Comparison of ENCODE assay signal across 1 cellular context in the genomic region with DNA sequence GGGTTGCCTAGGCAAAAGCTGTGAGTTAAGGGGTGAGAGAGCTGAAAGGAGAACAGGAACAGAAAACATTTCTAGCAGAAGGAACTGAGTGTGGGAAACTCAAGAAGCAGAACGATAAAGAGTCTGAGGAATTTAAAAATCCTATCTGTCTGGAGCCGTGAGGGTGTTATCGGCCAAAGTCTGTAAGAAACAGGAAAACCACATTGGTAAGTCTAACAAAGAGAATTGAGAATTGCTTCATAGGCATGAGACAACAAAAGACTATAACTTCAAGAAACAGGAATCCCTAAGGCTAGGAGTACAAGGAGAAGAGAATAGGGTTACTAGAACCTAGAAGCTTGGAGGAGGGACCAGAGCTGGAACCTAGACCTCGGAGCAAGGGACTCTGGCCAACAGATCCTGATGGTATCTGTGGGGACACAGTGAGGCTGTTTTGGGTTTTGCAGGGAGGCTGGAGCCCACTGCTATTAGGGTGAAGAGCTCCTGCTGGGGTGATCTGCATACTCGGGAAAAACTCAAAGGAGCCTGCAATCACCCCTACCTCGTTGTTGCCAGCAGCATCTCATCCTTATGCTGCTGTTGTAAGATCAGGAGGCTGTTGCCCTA.
TF ChIP-seq lines count a peak whose summit lies in the region.

No MANE protein-coding gene starts in this region.

TF ChIP-seq in WTC11, 78 proteins besides CTCF, POLR2A, EP300 and RAD21 (continued from another document):
- TF ChIP-seq, protein P1, sequence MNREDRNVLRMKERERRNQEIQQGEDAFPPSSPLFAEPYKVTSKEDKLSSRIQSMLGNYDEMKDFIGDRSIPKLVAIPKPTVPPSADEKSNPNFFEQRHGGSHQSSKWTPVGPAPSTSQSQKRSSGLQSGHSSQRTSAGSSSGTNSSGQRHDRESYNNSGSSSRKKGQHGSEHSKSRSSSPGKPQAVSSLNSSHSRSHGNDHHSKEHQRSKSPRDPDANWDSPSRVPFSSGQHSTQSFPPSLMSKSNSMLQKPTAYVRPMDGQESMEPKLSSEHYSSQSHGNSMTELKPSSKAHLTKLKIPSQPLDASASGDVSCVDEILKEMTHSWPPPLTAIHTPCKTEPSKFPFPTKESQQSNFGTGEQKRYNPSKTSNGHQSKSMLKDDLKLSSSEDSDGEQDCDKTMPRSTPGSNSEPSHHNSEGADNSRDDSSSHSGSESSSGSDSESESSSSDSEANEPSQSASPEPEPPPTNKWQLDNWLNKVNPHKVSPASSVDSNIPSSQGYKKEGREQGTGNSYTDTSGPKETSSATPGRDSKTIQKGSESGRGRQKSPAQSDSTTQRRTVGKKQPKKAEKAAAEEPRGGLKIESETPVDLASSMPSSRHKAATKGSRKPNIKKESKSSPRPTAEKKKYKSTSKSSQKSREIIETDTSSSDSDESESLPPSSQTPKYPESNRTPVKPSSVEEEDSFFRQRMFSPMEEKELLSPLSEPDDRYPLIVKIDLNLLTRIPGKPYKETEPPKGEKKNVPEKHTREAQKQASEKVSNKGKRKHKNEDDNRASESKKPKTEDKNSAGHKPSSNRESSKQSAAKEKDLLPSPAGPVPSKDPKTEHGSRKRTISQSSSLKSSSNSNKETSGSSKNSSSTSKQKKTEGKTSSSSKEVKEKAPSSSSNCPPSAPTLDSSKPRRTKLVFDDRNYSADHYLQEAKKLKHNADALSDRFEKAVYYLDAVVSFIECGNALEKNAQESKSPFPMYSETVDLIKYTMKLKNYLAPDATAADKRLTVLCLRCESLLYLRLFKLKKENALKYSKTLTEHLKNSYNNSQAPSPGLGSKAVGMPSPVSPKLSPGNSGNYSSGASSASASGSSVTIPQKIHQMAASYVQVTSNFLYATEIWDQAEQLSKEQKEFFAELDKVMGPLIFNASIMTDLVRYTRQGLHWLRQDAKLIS (CRISPR knock-in tag; IDR thresholded peaks at IDR 0.05; ENCODE audit: borderline replicate concordance): no peak
- TF ChIP-seq ZNF671 (CRISPR knock-in tag; IDR thresholded peaks at IDR 0.05) (no peak), TCF7 (CRISPR knock-in tag; IDR thresholded peaks at IDR 0.05; ENCODE audit: low read depth) (no peak), GABPB1 (CRISPR knock-in tag; IDR thresholded peaks at IDR 0.05) (no peak)
- TF ChIP-seq, protein P2, sequence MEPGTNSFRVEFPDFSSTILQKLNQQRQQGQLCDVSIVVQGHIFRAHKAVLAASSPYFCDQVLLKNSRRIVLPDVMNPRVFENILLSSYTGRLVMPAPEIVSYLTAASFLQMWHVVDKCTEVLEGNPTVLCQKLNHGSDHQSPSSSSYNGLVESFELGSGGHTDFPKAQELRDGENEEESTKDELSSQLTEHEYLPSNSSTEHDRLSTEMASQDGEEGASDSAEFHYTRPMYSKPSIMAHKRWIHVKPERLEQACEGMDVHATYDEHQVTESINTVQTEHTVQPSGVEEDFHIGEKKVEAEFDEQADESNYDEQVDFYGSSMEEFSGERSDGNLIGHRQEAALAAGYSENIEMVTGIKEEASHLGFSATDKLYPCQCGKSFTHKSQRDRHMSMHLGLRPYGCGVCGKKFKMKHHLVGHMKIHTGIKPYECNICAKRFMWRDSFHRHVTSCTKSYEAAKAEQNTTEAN (CRISPR knock-in tag; IDR thresholded peaks at IDR 0.05): no peak
